In genomic region chr9:5624655-5625054, GRCh38 we compare ENCODE assay signal across 1 cellular context.
TF ChIP-seq lines count a peak whose summit lies in the region.

No MANE protein-coding gene starts in this region.

TF ChIP-seq in GM12878, 131 proteins besides CTCF, POLR2A, EP300 and RAD21 (continued from another document and continues in another):
- TF ChIP-seq ZBTB11 (CRISPR knock-in tag; IDR thresholded peaks at IDR 0.05) (no peak), RFX5 (IDR thresholded peaks at IDR 0.05; ENCODE audit: low read depth, low read length) (no peak), SMC3 (IDR thresholded peaks at IDR 0.05; ENCODE audit: borderline replicate concordance, low read length) (no peak), JUNB (IDR thresholded peaks at IDR 0.05) (peak; percentile 85), YY1 (IDR thresholded peaks at IDR 0.05; ENCODE audit: low read depth, low read length) (no peak), MYB (IDR thresholded peaks at IDR 0.05; ENCODE audit: borderline replicate concordance, low read depth, low read length) (0 out of 2 replicates have a peak, but pooled peaks have one; percentile 38), E4F1 (IDR thresholded peaks at IDR 0.05; ENCODE audit: borderline replicate concordance, partially characterized antibody) (no peak), SMAD5 (IDR thresholded peaks at IDR 0.05; ENCODE audit: low read depth) (no peak), RCOR1 (conservative IDR thresholded peaks at IDR 0.05; ENCODE audit: low read depth, low read length) (0 out of 2 replicates have a peak, but pooled peaks have one; percentile 38), EZH2 (IDR thresholded peaks at IDR 0.05; ENCODE audit: borderline replicate concordance, control insufficient read depth, low read depth, low read length) (no peak), EED (IDR thresholded peaks at IDR 0.05; ENCODE audit: low read depth) (peak; percentile 50; the same call in 1 of the 2 replicates), SRF (IDR thresholded peaks at IDR 0.05; ENCODE audit: low read depth in 2 of 2, low read length in 2 of 2) (no peak), NR2C1 (IDR thresholded peaks at IDR 0.05) (no peak), ZNF592 (IDR thresholded peaks at IDR 0.05) (no peak), GABPA (IDR thresholded peaks at IDR 0.05; ENCODE audit: low read depth) (no peak), YBX1 (IDR thresholded peaks at IDR 0.05) (no peak), CBFB (IDR thresholded peaks at IDR 0.05; ENCODE audit: low read depth) (no peak), SKIL (IDR thresholded peaks at IDR 0.05; ENCODE audit: low read depth, poor library complexity, severe bottlenecking) (peak; percentile 86), BCLAF1 (IDR thresholded peaks at IDR 0.05) (no peak), CBX5 (IDR thresholded peaks at IDR 0.05; ENCODE audit: low read depth) (no peak), POU2F2 (IDR thresholded peaks at IDR 0.05; ENCODE audit: borderline replicate concordance, low read depth, low read length) (no peak), SUZ12 (IDR thresholded peaks at IDR 0.05; ENCODE audit: unreplicated experiment) (no peak), CBX3 (IDR thresholded peaks at IDR 0.05; ENCODE audit: borderline replicate concordance, low read depth) (no peak), FOS (IDR thresholded peaks at IDR 0.05; ENCODE audit: borderline replicate concordance, extremely low read depth, insufficient read length) (no peak), STAT3 (IDR thresholded peaks at IDR 0.05; ENCODE audit: low read depth, low read length) (no peak), CHD2 (IDR thresholded peaks at IDR 0.05; ENCODE audit: borderline replicate concordance, low read depth, low read length) (no peak; the same call in 1 of the 2 replicates), RELA (IDR thresholded peaks at IDR 0.05; ENCODE audit: borderline replicate concordance, partially characterized antibody) (no peak), TAF1 (IDR thresholded peaks at IDR 0.05; ENCODE audit: borderline replicate concordance, low read depth, low read length) (no peak), SMARCA5 (IDR thresholded peaks at IDR 0.05) (no peak), SREBF1 (IDR thresholded peaks at IDR 0.05; ENCODE audit: low read length) (no peak), NFIC (IDR thresholded peaks at IDR 0.05; ENCODE audit: low read depth, low read length) (peak; percentile 61; the same call in 1 of the 2 replicates), RUNX3 (IDR thresholded peaks at IDR 0.05; ENCODE audit: low read length) (peak; percentile 94), MTA3 (IDR thresholded peaks at IDR 0.05; ENCODE audit: borderline replicate concordance, low read length) (peak; percentile 65; the same call in 1 of the 2 replicates), TCF7 (IDR thresholded peaks at IDR 0.05; ENCODE audit: borderline replicate concordance) (no peak), SP1 (IDR thresholded peaks at IDR 0.05; ENCODE audit: low read depth, low read length) (no peak), TCF12 (IDR thresholded peaks at IDR 0.05; ENCODE audit: low read depth, low read length) (no peak), CREB1 (IDR thresholded peaks at IDR 0.05; ENCODE audit: low read depth) (no peak), ZNF687 (IDR thresholded peaks at IDR 0.05) (peak; percentile 47; the same call in 1 of the 2 replicates), ZSCAN29 (IDR thresholded peaks at IDR 0.05) (no peak), RBBP5 (conservative IDR thresholded peaks at IDR 0.05) (no peak), IKZF1 (conservative IDR thresholded peaks at IDR 0.05) (peak; percentile 57; the same call in 1 of the 2 replicates)
